In genomic region chr6:167840526-167841179, GRCh38 we compare ENCODE assay signal across 2 cellular contexts.
TF ChIP-seq lines count a peak whose summit lies in the region.

No MANE protein-coding gene starts in this region.

TF ChIP-seq in HEK293, 187 proteins besides CTCF, POLR2A, EP300 and RAD21 (continued from another document):
- TF ChIP-seq ZNF366 (tag by site-specific recombination; conservative IDR thresholded peaks at IDR 0.05) = 0 out of 2 replicates have a peak, but pooled peaks have one; percentile 21

TF ChIP-seq in K562, 482 proteins besides CTCF, POLR2A, EP300 and RAD21 (continues in another document):
- TF ChIP-seq GTF3C2 (IDR thresholded peaks at IDR 0.05; ENCODE audit: borderline replicate concordance, extremely low read depth, insufficient read length) = no peak
- no peak for TF ChIP-seq ZNF133 (CRISPR knock-in tag; IDR thresholded peaks at IDR 0.05)
- TF ChIP-seq ZNF23 (CRISPR knock-in tag; IDR thresholded peaks at IDR 0.05) = no peak
- TF ChIP-seq KLF1 (tag; IDR thresholded peaks at IDR 0.05) = no peak
- TF ChIP-seq, protein P1, sequence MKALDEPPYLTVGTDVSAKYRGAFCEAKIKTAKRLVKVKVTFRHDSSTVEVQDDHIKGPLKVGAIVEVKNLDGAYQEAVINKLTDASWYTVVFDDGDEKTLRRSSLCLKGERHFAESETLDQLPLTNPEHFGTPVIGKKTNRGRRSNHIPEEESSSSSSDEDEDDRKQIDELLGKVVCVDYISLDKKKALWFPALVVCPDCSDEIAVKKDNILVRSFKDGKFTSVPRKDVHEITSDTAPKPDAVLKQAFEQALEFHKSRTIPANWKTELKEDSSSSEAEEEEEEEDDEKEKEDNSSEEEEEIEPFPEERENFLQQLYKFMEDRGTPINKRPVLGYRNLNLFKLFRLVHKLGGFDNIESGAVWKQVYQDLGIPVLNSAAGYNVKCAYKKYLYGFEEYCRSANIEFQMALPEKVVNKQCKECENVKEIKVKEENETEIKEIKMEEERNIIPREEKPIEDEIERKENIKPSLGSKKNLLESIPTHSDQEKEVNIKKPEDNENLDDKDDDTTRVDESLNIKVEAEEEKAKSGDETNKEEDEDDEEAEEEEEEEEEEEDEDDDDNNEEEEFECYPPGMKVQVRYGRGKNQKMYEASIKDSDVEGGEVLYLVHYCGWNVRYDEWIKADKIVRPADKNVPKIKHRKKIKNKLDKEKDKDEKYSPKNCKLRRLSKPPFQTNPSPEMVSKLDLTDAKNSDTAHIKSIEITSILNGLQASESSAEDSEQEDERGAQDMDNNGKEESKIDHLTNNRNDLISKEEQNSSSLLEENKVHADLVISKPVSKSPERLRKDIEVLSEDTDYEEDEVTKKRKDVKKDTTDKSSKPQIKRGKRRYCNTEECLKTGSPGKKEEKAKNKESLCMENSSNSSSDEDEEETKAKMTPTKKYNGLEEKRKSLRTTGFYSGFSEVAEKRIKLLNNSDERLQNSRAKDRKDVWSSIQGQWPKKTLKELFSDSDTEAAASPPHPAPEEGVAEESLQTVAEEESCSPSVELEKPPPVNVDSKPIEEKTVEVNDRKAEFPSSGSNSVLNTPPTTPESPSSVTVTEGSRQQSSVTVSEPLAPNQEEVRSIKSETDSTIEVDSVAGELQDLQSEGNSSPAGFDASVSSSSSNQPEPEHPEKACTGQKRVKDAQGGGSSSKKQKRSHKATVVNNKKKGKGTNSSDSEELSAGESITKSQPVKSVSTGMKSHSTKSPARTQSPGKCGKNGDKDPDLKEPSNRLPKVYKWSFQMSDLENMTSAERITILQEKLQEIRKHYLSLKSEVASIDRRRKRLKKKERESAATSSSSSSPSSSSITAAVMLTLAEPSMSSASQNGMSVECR (CRISPR knock-in tag; IDR thresholded peaks at IDR 0.05) = peak; percentile 61; the same call in 1 of the 2 replicates
- TF ChIP-seq TBP (optimal IDR thresholded peaks at IDR 0.05; ENCODE audit: low read depth, low read length) = peak; percentile 36
- no peak for TF ChIP-seq POLR2B (IDR thresholded peaks at IDR 0.05; ENCODE audit: low read depth, partially characterized antibody)
- TF ChIP-seq NFE2L1 (tag; IDR thresholded peaks at IDR 0.05; ENCODE audit: borderline replicate concordance, low read depth) = no peak
- TF ChIP-seq POLR2AphosphoS2 (IDR thresholded peaks at IDR 0.05; ENCODE audit: low read length) = no peak
- TF ChIP-seq ZBTB34 (CRISPR knock-in tag; IDR thresholded peaks at IDR 0.05) = no peak
- peak; percentile 61 to 65; a peak in 3 of 4 replicates for TF ChIP-seq FOXK2 (conservative IDR thresholded peaks at IDR 0.05 in 1 of 2, IDR thresholded peaks at IDR 0.05 in 1 of 2; ENCODE audit: low read depth in 2 of 2)
- TF ChIP-seq, protein P2, sequence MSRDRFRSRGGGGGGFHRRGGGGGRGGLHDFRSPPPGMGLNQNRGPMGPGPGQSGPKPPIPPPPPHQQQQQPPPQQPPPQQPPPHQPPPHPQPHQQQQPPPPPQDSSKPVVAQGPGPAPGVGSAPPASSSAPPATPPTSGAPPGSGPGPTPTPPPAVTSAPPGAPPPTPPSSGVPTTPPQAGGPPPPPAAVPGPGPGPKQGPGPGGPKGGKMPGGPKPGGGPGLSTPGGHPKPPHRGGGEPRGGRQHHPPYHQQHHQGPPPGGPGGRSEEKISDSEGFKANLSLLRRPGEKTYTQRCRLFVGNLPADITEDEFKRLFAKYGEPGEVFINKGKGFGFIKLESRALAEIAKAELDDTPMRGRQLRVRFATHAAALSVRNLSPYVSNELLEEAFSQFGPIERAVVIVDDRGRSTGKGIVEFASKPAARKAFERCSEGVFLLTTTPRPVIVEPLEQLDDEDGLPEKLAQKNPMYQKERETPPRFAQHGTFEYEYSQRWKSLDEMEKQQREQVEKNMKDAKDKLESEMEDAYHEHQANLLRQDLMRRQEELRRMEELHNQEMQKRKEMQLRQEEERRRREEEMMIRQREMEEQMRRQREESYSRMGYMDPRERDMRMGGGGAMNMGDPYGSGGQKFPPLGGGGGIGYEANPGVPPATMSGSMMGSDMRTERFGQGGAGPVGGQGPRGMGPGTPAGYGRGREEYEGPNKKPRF (IDR thresholded peaks at IDR 0.05; ENCODE audit: low read depth, low read length) = no peak
- no peak for TF ChIP-seq YY1 (IDR thresholded peaks at IDR 0.05; ENCODE audit: borderline replicate concordance in 1 of 3, control insufficient read depth in 1 of 3, extremely low read depth in 1 of 3, insufficient read depth in 3 of 3, insufficient read length in 1 of 3, insufficient replicate concordance in 2 of 3, low read depth in 1 of 3, low read length in 2 of 3)
- peak; percentile 73 for TF ChIP-seq ARID1B (IDR thresholded peaks at IDR 0.05)
- TF ChIP-seq, protein P3, sequence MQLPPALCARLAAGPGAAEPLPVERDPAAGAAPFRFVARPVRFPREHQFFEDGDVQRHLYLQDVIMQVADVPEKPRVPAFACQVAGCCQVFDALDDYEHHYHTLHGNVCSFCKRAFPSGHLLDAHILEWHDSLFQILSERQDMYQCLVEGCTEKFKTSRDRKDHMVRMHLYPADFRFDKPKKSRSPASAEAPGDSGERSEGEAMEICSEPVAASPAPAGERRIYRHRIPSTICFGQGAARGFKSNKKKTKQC (CRISPR knock-in tag; IDR thresholded peaks at IDR 0.05) = no peak
- no peak for TF ChIP-seq ASH1L (IDR thresholded peaks at IDR 0.05; ENCODE audit: borderline replicate concordance, low read depth, partially characterized antibody)
- TF ChIP-seq ZNF57 (CRISPR knock-in tag; IDR thresholded peaks at IDR 0.05) = no peak
- TF ChIP-seq IRF2 (CRISPR knock-in tag; IDR thresholded peaks at IDR 0.05) = no peak
- no peak for TF ChIP-seq ZKSCAN3 (CRISPR knock-in tag; IDR thresholded peaks at IDR 0.05)
- TF ChIP-seq NCOA6 (IDR thresholded peaks at IDR 0.05) = no peak
- TF ChIP-seq CTBP1 (IDR thresholded peaks at IDR 0.05; ENCODE audit: borderline replicate concordance) = peak; percentile 42; the same call in 1 of the 2 replicates
- 0 out of 2 replicates have a peak, but pooled peaks have one; percentile 27 for TF ChIP-seq SP1 (CRISPR knock-in tag; IDR thresholded peaks at IDR 0.05)
- TF ChIP-seq, protein P4, sequence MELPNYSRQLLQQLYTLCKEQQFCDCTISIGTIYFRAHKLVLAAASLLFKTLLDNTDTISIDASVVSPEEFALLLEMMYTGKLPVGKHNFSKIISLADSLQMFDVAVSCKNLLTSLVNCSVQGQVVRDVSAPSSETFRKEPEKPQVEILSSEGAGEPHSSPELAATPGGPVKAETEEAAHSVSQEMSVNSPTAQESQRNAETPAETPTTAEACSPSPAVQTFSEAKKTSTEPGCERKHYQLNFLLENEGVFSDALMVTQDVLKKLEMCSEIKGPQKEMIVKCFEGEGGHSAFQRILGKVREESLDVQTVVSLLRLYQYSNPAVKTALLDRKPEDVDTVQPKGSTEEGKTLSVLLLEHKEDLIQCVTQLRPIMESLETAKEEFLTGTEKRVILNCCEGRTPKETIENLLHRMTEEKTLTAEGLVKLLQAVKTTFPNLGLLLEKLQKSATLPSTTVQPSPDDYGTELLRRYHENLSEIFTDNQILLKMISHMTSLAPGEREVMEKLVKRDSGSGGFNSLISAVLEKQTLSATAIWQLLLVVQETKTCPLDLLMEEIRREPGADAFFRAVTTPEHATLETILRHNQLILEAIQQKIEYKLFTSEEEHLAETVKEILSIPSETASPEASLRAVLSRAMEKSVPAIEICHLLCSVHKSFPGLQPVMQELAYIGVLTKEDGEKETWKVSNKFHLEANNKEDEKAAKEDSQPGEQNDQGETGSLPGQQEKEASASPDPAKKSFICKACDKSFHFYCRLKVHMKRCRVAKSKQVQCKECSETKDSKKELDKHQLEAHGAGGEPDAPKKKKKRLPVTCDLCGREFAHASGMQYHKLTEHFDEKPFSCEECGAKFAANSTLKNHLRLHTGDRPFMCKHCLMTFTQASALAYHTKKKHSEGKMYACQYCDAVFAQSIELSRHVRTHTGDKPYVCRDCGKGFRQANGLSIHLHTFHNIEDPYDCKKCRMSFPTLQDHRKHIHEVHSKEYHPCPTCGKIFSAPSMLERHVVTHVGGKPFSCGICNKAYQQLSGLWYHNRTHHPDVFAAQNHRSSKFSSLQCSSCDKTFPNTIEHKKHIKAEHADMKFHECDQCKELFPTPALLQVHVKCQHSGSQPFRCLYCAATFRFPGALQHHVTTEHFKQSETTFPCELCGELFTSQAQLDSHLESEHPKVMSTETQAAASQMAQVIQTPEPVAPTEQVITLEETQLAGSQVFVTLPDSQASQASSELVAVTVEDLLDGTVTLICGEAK (IDR thresholded peaks at IDR 0.05) = no peak
- TF ChIP-seq, protein P4 (CRISPR knock-in tag; IDR thresholded peaks at IDR 0.05) = no peak
- TF ChIP-seq HDAC3 (IDR thresholded peaks at IDR 0.05; ENCODE audit: borderline replicate concordance, partially characterized antibody) = no peak
- 0 out of 2 replicates have a peak, but pooled peaks have one; percentile 30 for TF ChIP-seq E2F3 (CRISPR knock-in tag; IDR thresholded peaks at IDR 0.05)
- no peak for TF ChIP-seq NCOA4 (IDR thresholded peaks at IDR 0.05; ENCODE audit: partially characterized antibody)
- TF ChIP-seq NR3C1 (CRISPR knock-in tag; IDR thresholded peaks at IDR 0.05) = no peak
- TF ChIP-seq PRDM10 (IDR thresholded peaks at IDR 0.05; ENCODE audit: partially characterized antibody) = peak; percentile 51
- no peak for TF ChIP-seq STAT5B (CRISPR knock-in tag; IDR thresholded peaks at IDR 0.05)
- no peak for TF ChIP-seq MCM2 (IDR thresholded peaks at IDR 0.05; ENCODE audit: low read depth)
- TF ChIP-seq U2AF2 (optimal IDR thresholded peaks at IDR 0.05; ENCODE audit: low read depth, low read length) = no peak
